Comparison of ENCODE assay signal across 20 cellular contexts in the genomic region with DNA sequence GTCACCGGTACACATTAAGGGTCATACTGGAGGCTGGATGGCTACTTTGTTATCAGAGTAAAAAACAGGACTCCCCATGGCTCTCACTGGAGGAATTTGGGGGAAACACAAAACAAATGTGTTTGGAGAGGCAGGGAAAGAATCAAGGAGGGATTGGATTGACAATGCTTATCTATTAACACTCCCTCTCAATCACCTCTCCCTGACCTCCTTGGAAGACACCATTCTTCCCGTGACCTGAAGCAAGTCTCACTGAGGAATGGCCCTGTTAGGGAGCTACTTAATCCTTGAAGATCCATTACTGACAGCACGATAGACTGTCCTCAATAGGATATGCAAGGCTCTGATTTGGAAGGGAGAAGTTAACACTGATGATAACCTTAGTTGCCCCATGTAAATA.
DNase-seq lines count a peak whose midpoint lies in the region; ATAC-seq and TF ChIP-seq lines count a peak whose summit lies in the region.
"Had no signal": no experiment of that assay in that cellular context is flagged by ENCODE, and none has a peak within 500 bp of the region (broad histone marks: within the 10 kb centered on the region; RNA-seq: fewer than 3 reads in every experiment).

No MANE protein-coding gene starts in this region.

- peaks cover 53% of the 10 kb centered on the region for H3K27me3 Mint-ChIP-seq in endodermal cell (ENCODE audit: insufficient read depth)
- H3K27me3 Mint-ChIP-seq in activated T-helper 2 cell treated with anti-CD3 and anti-CD28 coated beads, Interferon-gamma antibody, Interleukin-2, Interleukin-4, amounts not matched to agents 10 μg/mL and 5 μg/mL and 100 μg/mL, durations not matched to agents 14 hours and 24 hours and 36 hours (ENCODE audit: low read depth) = no peaks in the 10 kb centered on the region

- no peak overlapping the region for H3K4me3 ChIP-seq in cardiac muscle cell
- H3K4me3 ChIP-seq in right atrium auricular region = no peak overlapping the region
- no peak overlapping the region for H3K4me3 ChIP-seq in endodermal cell (ENCODE audit: low read length)
- H3K4me3 ChIP-seq in mesendoderm (ENCODE audit: low read length) = no peak overlapping the region
- no peak overlapping the region for H3K4me3 ChIP-seq in neuronal stem cell (ENCODE audit: low read length in 2 of 2)
- H3K4me3 ChIP-seq: A549; BLaER1 treated with 17β-estradiol and CSF1 and Interleukin-3, amounts not matched to agents 10 nM and 100 nM had no signal

- H3K4me2 ChIP-seq in mesendoderm (ENCODE audit: low read length) (no peak overlapping the region), neuronal stem cell (ENCODE audit: insufficient read depth, low read length, poor library complexity, severe bottlenecking) (no peak overlapping the region)
- H3K4me2 ChIP-seq: A549; BLaER1 treated with 17β-estradiol and CSF1 and Interleukin-3, amounts not matched to agents 10 nM and 100 nM had no signal

- H3K23ac ChIP-seq in mesendoderm (ENCODE audit: low read length) (no peak overlapping the region), neuronal stem cell (ENCODE audit: low read depth, low read length, poor library complexity) (no peak overlapping the region)

- no peaks in the 10 kb centered on the region for H3K9me3 ChIP-seq in cardiac muscle cell (ENCODE audit: low read depth)
- H3K9me3 ChIP-seq in right atrium auricular region = no peaks in the 10 kb centered on the region
- no peaks in the 10 kb centered on the region for H3K9me3 ChIP-seq in endodermal cell (ENCODE audit: control insufficient read depth, low read length)
- no peaks in the 10 kb centered on the region for H3K9me3 ChIP-seq in neuronal stem cell (replicated peaks in 1 of 2; ENCODE audit: control insufficient read depth in 2 of 2, insufficient read depth in 1 of 2, low read depth in 1 of 2, low read length in 2 of 2)
- H3K9me3 ChIP-seq: A549; BLaER1 treated with 17β-estradiol and CSF1 and Interleukin-3, amounts not matched to agents 10 nM and 100 nM; Caco-2 had no signal

- H4K8ac ChIP-seq in mesendoderm (ENCODE audit: low read depth, low read length) = no peak overlapping the region
- H4K8ac ChIP-seq in neuronal stem cell (ENCODE audit: low read depth, low read length) = no peak overlapping the region

- peaks cover 17% of the 10 kb centered on the region for H3K4me1 ChIP-seq in cardiac muscle cell (ENCODE audit: low read depth)
- H3K4me1 ChIP-seq in right atrium auricular region = no peaks in the 10 kb centered on the region
- H3K4me1 ChIP-seq in endodermal cell (ENCODE audit: control insufficient read depth, insufficient read depth, low read length) = peaks cover 8% of the 10 kb centered on the region
- H3K4me1 ChIP-seq in mesendoderm (ENCODE audit: control insufficient read depth, low read depth, low read length) = no peaks in the 10 kb centered on the region
- H3K4me1 ChIP-seq in neuronal stem cell (ENCODE audit: control insufficient read depth in 2 of 2, insufficient read depth in 1 of 2, low read depth in 1 of 2, low read length in 2 of 2) = peaks cover 9 to 12% of the 10 kb centered on the region in 2 donors
- H3K4me1 ChIP-seq: A549, Caco-2 had no signal

- WGBS in endodermal cell (ENCODE audit: insufficient coverage in 1 of 2, insufficient read length in 1 of 2), 2 experiments = 26 to 43% methylated on average over 2 to 3 of the region's 3 CpGs
- WGBS in mesendoderm (ENCODE audit: extremely low coverage, insufficient coverage, low lambda C conversion rate) = no CpG with 5 or more reads among the region's 3 CpGs
- no CpG with 5 or more reads among the region's 3 CpGs for WGBS in neuronal stem cell (ENCODE audit: extremely low coverage in 2 of 2, insufficient read length in 2 of 2, insufficient replicate concordance in 1 of 2), 2 donors

- H3K27ac ChIP-seq in cardiac muscle cell (peak overlapping the region; percentile 3), right atrium auricular region (no peak overlapping the region), endodermal cell (ENCODE audit: low read depth, low read length) (no peak overlapping the region), mesendoderm (ENCODE audit: low read depth, low read length) (no peak overlapping the region), neuronal stem cell (replicated peaks; ENCODE audit: low read length) (no peak overlapping the region)
- H3K27ac ChIP-seq: 22Rv1; A549; BLaER1 treated with 17β-estradiol and CSF1 and Interleukin-3, amounts not matched to agents 10 nM and 100 nM; C4-2B had no signal

- H2BK5ac ChIP-seq in mesendoderm (ENCODE audit: low read length) = no peak overlapping the region
- no peak overlapping the region for H2BK5ac ChIP-seq in neuronal stem cell (ENCODE audit: low read length)

- no peaks in the 10 kb centered on the region for H3K9me3 Mint-ChIP-seq in endodermal cell
- no peaks in the 10 kb centered on the region for H3K9me3 Mint-ChIP-seq in stimulated activated effector memory CD8-positive, alpha-beta T cell treated with anti-CD3 and anti-CD28 coated beads, Interleukin-12 subunit alpha, Interleukin-12 subunit beta, amount 100 ng/mL, for 72 hours
- no peaks in the 10 kb centered on the region for H3K9me3 Mint-ChIP-seq in activated T-helper 2 cell treated with anti-CD3 and anti-CD28 coated beads, Interferon-gamma antibody, Interleukin-2, Interleukin-4, amounts not matched to agents 10 μg/mL and 5 μg/mL and 100 μg/mL, durations not matched to agents 14 hours and 24 hours and 36 hours
- H3K9me3 Mint-ChIP-seq: CD4-positive, alpha-beta T cell; CD8-positive, alpha-beta T cell had no signal

- H3K14ac ChIP-seq in neuronal stem cell (ENCODE audit: low read length) = no peak overlapping the region

- no peak overlapping the region for H2BK15ac ChIP-seq in mesendoderm (replicated peaks; ENCODE audit: low read depth)
- no peak overlapping the region for H2BK15ac ChIP-seq in neuronal stem cell (ENCODE audit: low read length)

- ATAC-seq in stimulated activated effector memory CD8-positive, alpha-beta T cell treated with anti-CD3 and anti-CD28 coated beads, Interleukin-12 subunit alpha, Interleukin-12 subunit beta, amount 100 ng/mL, for 72 hours = no peak
- ATAC-seq: A549; CD8-positive, alpha-beta T cell had no signal

- H2BK120ac ChIP-seq in mesendoderm (ENCODE audit: low read depth, low read length) = no peak overlapping the region
- no peak overlapping the region for H2BK120ac ChIP-seq in neuronal stem cell (ENCODE audit: low read depth, low read length)

- H3K36me3 ChIP-seq in cardiac muscle cell (no peaks in the 10 kb centered on the region), right atrium auricular region (no peaks in the 10 kb centered on the region), endodermal cell (ENCODE audit: control insufficient read depth, insufficient read depth, low read length) (no peaks in the 10 kb centered on the region), mesendoderm (ENCODE audit: control insufficient read depth, insufficient read depth, low read length) (no peaks in the 10 kb centered on the region), neuronal stem cell (replicated peaks in 1 of 2; ENCODE audit: control insufficient read depth in 2 of 2, insufficient read depth in 2 of 2, low read length in 2 of 2) (no peaks in the 10 kb centered on the region)
- H3K36me3 ChIP-seq: BLaER1 treated with 17β-estradiol and CSF1 and Interleukin-3, amounts not matched to agents 10 nM and 100 nM had no signal

- H4K5ac ChIP-seq in mesendoderm (ENCODE audit: low read length) = no peak overlapping the region

- H2AFZ ChIP-seq in neuronal stem cell (ENCODE audit: low read length) = no peak overlapping the region

- peaks cover 37% of the 10 kb centered on the region for H3K4me1 Mint-ChIP-seq in endodermal cell
- no peaks in the 10 kb centered on the region for H3K4me1 Mint-ChIP-seq in stimulated activated effector memory CD8-positive, alpha-beta T cell treated with anti-CD3 and anti-CD28 coated beads, Interleukin-12 subunit alpha, Interleukin-12 subunit beta, amount 100 ng/mL, for 72 hours
- H3K4me1 Mint-ChIP-seq in activated T-helper 2 cell treated with anti-CD3 and anti-CD28 coated beads, Interferon-gamma antibody, Interleukin-2, Interleukin-4, amounts not matched to agents 10 μg/mL and 5 μg/mL and 100 μg/mL, durations not matched to agents 14 hours and 24 hours and 36 hours (ENCODE audit: low read depth) = no peaks in the 10 kb centered on the region
- H3K4me1 Mint-ChIP-seq: B cell had no signal

- no peak overlapping the region for H3K4ac ChIP-seq in mesendoderm (ENCODE audit: low read depth, low read length)
- H3K4ac ChIP-seq in neuronal stem cell (ENCODE audit: low read length) = no peak overlapping the region

- peak overlapping the region; percentile 14 for H3K27ac Mint-ChIP-seq in endodermal cell
- H3K27ac Mint-ChIP-seq in stimulated activated effector memory CD8-positive, alpha-beta T cell treated with anti-CD3 and anti-CD28 coated beads, Interleukin-12 subunit alpha, Interleukin-12 subunit beta, amount 100 ng/mL, for 72 hours = no peak overlapping the region
- no peak overlapping the region for H3K27ac Mint-ChIP-seq in activated T-helper 2 cell treated with anti-CD3 and anti-CD28 coated beads, Interferon-gamma antibody, Interleukin-2, Interleukin-4, amounts not matched to agents 10 μg/mL and 5 μg/mL and 100 μg/mL, durations not matched to agents 14 hours and 24 hours and 36 hours
- H3K27ac Mint-ChIP-seq: B cell; CD4-positive, alpha-beta T cell; CD8-positive, alpha-beta T cell had no signal

- no peak for DNase-seq in cardiac muscle cell (ENCODE audit: low read depth in 1 of 2, low spot score in 1 of 2)
- no peak for DNase-seq in right atrium auricular region (ENCODE audit: low spot score)
- DNase-seq in endodermal cell = peak; percentile 66
- peak; percentile 89 for DNase-seq in mesendoderm
- peak; percentile 54 for DNase-seq in neuronal stem cell (ENCODE audit: low spot score)
- DNase-seq in stimulated activated effector memory CD8-positive, alpha-beta T cell treated with anti-CD3 and anti-CD28 coated beads, Interleukin-12 subunit alpha, Interleukin-12 subunit beta, amount 100 ng/mL, for 72 hours (ENCODE audit: low spot score in 2 of 2) = no peak
- no peak for DNase-seq in activated T-cell treated with anti-CD3 and anti-CD28 coated beads, Interleukin-2, amount 50 U/mL, for 1 hour
- DNase-seq in activated T-helper 2 cell treated with anti-CD3 and anti-CD28 coated beads, Interferon-gamma antibody, Interleukin-2, Interleukin-4, amounts not matched to agents 10 μg/mL and 5 μg/mL and 100 μg/mL, durations not matched to agents 14 hours and 24 hours and 36 hours (ENCODE audit: low spot score) = no peak
- DNase-seq: AML-193; Caco-2; Calu3; CD4-positive, alpha-beta T cell; CD8-positive, alpha-beta T cell; DMS79 treated with DMSO at 0.1 percent for 48 hours; GF-D8 had no signal

- H3K27me3 ChIP-seq in cardiac muscle cell (no peaks in the 10 kb centered on the region), right atrium auricular region (no peaks in the 10 kb centered on the region), endodermal cell (ENCODE audit: control insufficient read depth, insufficient read depth, low read length, poor library complexity, severe bottlenecking) (peaks cover 11% of the 10 kb centered on the region), mesendoderm (ENCODE audit: insufficient read depth, low read length, poor library complexity) (no peaks in the 10 kb centered on the region), neuronal stem cell (ENCODE audit: control insufficient read depth in 3 of 3, insufficient read depth in 3 of 3, low read depth in 1 of 3, low read length in 3 of 3) (peaks cover 0 to 3% (median 0%) of the 10 kb centered on the region in 3 experiments)
- H3K27me3 ChIP-seq: BLaER1 treated with 17β-estradiol and CSF1 and Interleukin-3, amounts not matched to agents 10 nM and 100 nM had no signal

- intact Hi-C loops in activated T-helper 2 cell treated with anti-CD3 and anti-CD28 coated beads, Interferon-gamma antibody, Interleukin-2, Interleukin-4, amounts not matched to agents 10 μg/mL and 5 μg/mL and 100 μg/mL, durations not matched to agents 14 hours and 24 hours and 36 hours (cut with micrococcal nuclease) = no loop called here

- H2BK12ac ChIP-seq in neuronal stem cell (ENCODE audit: low read length) = no peak overlapping the region

- H2AK5ac ChIP-seq in mesendoderm (ENCODE audit: low read length) = no peak overlapping the region
- H2AK5ac ChIP-seq in neuronal stem cell (ENCODE audit: low read depth, low read length) = no peak overlapping the region

- H3K79me2 ChIP-seq in mesendoderm (ENCODE audit: control insufficient read depth, insufficient read depth, low read length) = no peaks in the 10 kb centered on the region

- no peak overlapping the region for H4K91ac ChIP-seq in neuronal stem cell (ENCODE audit: low read depth, low read length, poor library complexity)

- no peak overlapping the region for H3K18ac ChIP-seq in mesendoderm (ENCODE audit: low read length)
- H3K18ac ChIP-seq in neuronal stem cell (ENCODE audit: low read length) = no peak overlapping the region

- TF ChIP-seq CTCF in cardiac muscle cell (IDR thresholded peaks at IDR 0.05; ENCODE audit: low read depth, low read length) = no peak
- no peak for TF ChIP-seq CTCF in right atrium auricular region (IDR thresholded peaks at IDR 0.05)
- TF ChIP-seq CTCF in endodermal cell (conservative IDR thresholded peaks at IDR 0.05) = no peak

- H3K79me1 ChIP-seq in mesendoderm (ENCODE audit: low read length) (no peaks in the 10 kb centered on the region), neuronal stem cell (ENCODE audit: low read depth, low read length) (no peaks in the 10 kb centered on the region)

- no peak overlapping the region for H3K4me3 Mint-ChIP-seq in endodermal cell
- H3K4me3 Mint-ChIP-seq in stimulated activated effector memory CD8-positive, alpha-beta T cell treated with anti-CD3 and anti-CD28 coated beads, Interleukin-12 subunit alpha, Interleukin-12 subunit beta, amount 100 ng/mL, for 72 hours = no peak overlapping the region
- no peak overlapping the region for H3K4me3 Mint-ChIP-seq in activated T-helper 2 cell treated with anti-CD3 and anti-CD28 coated beads, Interferon-gamma antibody, Interleukin-2, Interleukin-4, amounts not matched to agents 10 μg/mL and 5 μg/mL and 100 μg/mL, durations not matched to agents 14 hours and 24 hours and 36 hours (ENCODE audit: low read depth)
- H3K4me3 Mint-ChIP-seq: B cell; CD4-positive, alpha-beta T cell; CD8-positive, alpha-beta T cell had no signal

- H3K36me3 Mint-ChIP-seq in endodermal cell (ENCODE audit: low read depth) = no peaks in the 10 kb centered on the region
- H3K36me3 Mint-ChIP-seq in stimulated activated effector memory CD8-positive, alpha-beta T cell treated with anti-CD3 and anti-CD28 coated beads, Interleukin-12 subunit alpha, Interleukin-12 subunit beta, amount 100 ng/mL, for 72 hours = no peaks in the 10 kb centered on the region
- no peaks in the 10 kb centered on the region for H3K36me3 Mint-ChIP-seq in activated T-helper 2 cell treated with anti-CD3 and anti-CD28 coated beads, Interferon-gamma antibody, Interleukin-2, Interleukin-4, amounts not matched to agents 10 μg/mL and 5 μg/mL and 100 μg/mL, durations not matched to agents 14 hours and 24 hours and 36 hours (ENCODE audit: low read depth)
- H3K36me3 Mint-ChIP-seq: CD8-positive, alpha-beta T cell had no signal

- H3K56ac ChIP-seq in mesendoderm (ENCODE audit: low read length) = no peak overlapping the region

- no peak overlapping the region for H3K9ac ChIP-seq in endodermal cell (ENCODE audit: extremely low read depth, low read length, poor library complexity, severe bottlenecking)
- no peak overlapping the region for H3K9ac ChIP-seq in mesendoderm (ENCODE audit: low read length)
- H3K9ac ChIP-seq in neuronal stem cell (ENCODE audit: low read depth, low read length, poor library complexity) = no peak overlapping the region
- H3K9ac ChIP-seq: BLaER1 treated with 17β-estradiol and CSF1 and Interleukin-3, amounts not matched to agents 10 nM and 100 nM had no signal

Comparison
In these comparisons a context has a peak if more than half of its experiments do, and no peak if none do; other contexts are left out.
1. DNase-seq: peak in endodermal cell (single experiment), mesendoderm (single experiment) and neuronal stem cell (single experiment); none in cardiac muscle cell (0 of 2), right atrium auricular region (single experiment), stimulated activated effector memory CD8-positive, alpha-beta T cell treated with anti-CD3 and anti-CD28 coated beads, Interleukin-12 subunit alpha, Interleukin-12 subunit beta, amount 100 ng/mL, for 72 hours (0 of 2), activated T-cell treated with anti-CD3 and anti-CD28 coated beads, Interleukin-2, amount 50 U/mL, for 1 hour (single experiment) and activated T-helper 2 cell treated with anti-CD3 and anti-CD28 coated beads, Interferon-gamma antibody, Interleukin-2, Interleukin-4, amounts not matched to agents 10 μg/mL and 5 μg/mL and 100 μg/mL, durations not matched to agents 14 hours and 24 hours and 36 hours (single experiment).